In the genomic region with DNA sequence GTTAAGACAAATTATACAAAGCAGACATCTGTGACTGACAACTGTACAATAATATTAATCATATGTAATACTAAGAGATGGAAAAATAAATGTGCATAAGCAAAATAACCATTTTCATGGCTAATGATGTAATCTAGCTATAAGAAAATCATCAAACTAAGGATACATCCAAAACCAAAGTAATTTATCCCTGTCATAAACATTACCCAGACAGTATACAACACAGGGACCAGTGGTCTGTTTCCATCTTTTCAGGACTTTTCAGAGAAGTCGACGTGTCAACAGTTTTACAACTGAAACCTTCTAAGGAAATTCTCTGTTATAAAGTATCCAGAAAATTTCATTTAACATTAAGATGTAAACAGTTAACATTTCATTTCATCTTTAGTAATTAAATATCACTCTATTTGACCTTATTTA, we compare ENCODE assay signal across 23 cellular contexts. TPM values are rescaled to one million over a fixed set of nuclear protein-coding genes. Genes with fewer than 3 reads are reported as not detected.
DNase-seq lines count a peak whose midpoint lies in the region; ATAC-seq, FAIRE-seq and TF ChIP-seq lines count a peak whose summit lies in the region.
"Had no signal": no experiment of that assay in that cellular context is flagged by ENCODE, and none has a peak within 500 bp of the region (broad histone marks: within the 10 kb centered on the region; RNA-seq: fewer than 3 reads in every experiment).

No MANE protein-coding gene starts in this region.

- H3K27ac ChIP-seq in keratinocyte (ENCODE audit: control insufficient read depth, insufficient read depth, low read length) (no peak overlapping the region), spleen (no peak overlapping the region)
- H3K27ac ChIP-seq: ascending aorta, BLaER1, heart right ventricle, SJSA1 had no signal

- H3K27ac Mint-ChIP-seq in HFFc6 = peak overlapping the region; percentile 86
- H3K27ac Mint-ChIP-seq: activated naive CD4-positive, alpha-beta T cell treated with anti-CD3 and anti-CD28 coated beads, Interleukin-2, amount 50 U/mL, for 72 hours; nephron progenitor cell had no signal

- DNase-seq in HFFc6 (peak; percentile 50), dedifferentiated amniotic fluid mesenchymal stem cell (ENCODE audit: extremely low spot score) (peak; percentile 49), keratinocyte (ENCODE audit: low read depth, low spot score) (peak; percentile 23), left ventricle myocardium superior (no peak), iPS-NIHi11 (ENCODE audit: low spot score) (no peak), AG08395 (ENCODE audit: low spot score) (no peak), spleen (no peak)
- DNase-seq: activated CD4-positive, alpha-beta T cell treated with anti-CD3 and anti-CD28 coated beads, Interleukin-2, amount 50 U/mL, for 1 hour; DND-41; effector memory CD4-positive, alpha-beta T cell; esophagus squamous epithelium; heart right ventricle; midbrain; NCI-H1105 treated with DMSO at 0.1 percent for 48 hours; nephron progenitor cell; NK-92 treated with Interleukin-12 subunit alpha and Interleukin-12 subunit beta, amount 100 ng/mL, for 24 hours; posterior cingulate gyrus; stimulated activated CD4-positive, alpha-beta T cell treated with anti-CD3 and anti-CD28 coated beads, Interleukin-1b, Interleukin-23, amount 100 ng/mL, for 48 hours had no signal

- no peak for TF ChIP-seq POLR2A in spleen (IDR thresholded peaks at IDR 0.05)

- dilution Hi-C loops in keratinocyte (cut with MboI; ENCODE audit: extremely low pct_ligation_motif_present, low sequenced_read_pairs) = no loop called here

- H3K79me2 ChIP-seq in keratinocyte (ENCODE audit: control insufficient read depth, insufficient read depth, low read length) = no peaks in the 10 kb centered on the region

- H3K4me3 ChIP-seq in keratinocyte (ENCODE audit: control insufficient read depth in 2 of 3, extremely low read depth in 1 of 3, insufficient read depth in 2 of 3, low read depth in 1 of 3, low read length in 3 of 3) (no peak overlapping the region), spleen (no peak overlapping the region)
- H3K4me3 ChIP-seq: ascending aorta, BLaER1, esophagus squamous epithelium, heart right ventricle, SJSA1 had no signal

- no peaks in the 10 kb centered on the region for H3K9me1 ChIP-seq in keratinocyte (ENCODE audit: control insufficient read depth, extremely low read depth, insufficient read depth, low read length)

- no peak overlapping the region for H2AFZ ChIP-seq in keratinocyte (ENCODE audit: control insufficient read depth, low read length)

- intact Hi-C loops in left ventricle myocardium superior (cut with micrococcal nuclease) (no loop called here), spleen (cut with DNase I; ENCODE audit: low total_unique reads) (loop anchor here (10.0 kb wide), 1 partner anchor 73 kb away; no protein-coding TSS in a partner anchor)

- no peak for ATAC-seq in left ventricle myocardium superior
- ATAC-seq: activated naive CD4-positive, alpha-beta T cell treated with anti-CD3 and anti-CD28 coated beads, Interleukin-2, amount 50 U/mL, for 72 hours; left lobe of liver had no signal

- peak overlapping the region; percentile 90 for H3K4me3 Mint-ChIP-seq in HFFc6
- H3K4me3 Mint-ChIP-seq: nephron progenitor cell had no signal

- H3K27me3 ChIP-seq in keratinocyte (ENCODE audit: control insufficient read depth, extremely low read depth, insufficient read depth, low read length) = no peaks in the 10 kb centered on the region
- H3K27me3 ChIP-seq in spleen (replicated peaks in 1 of 7) = no peaks in the 10 kb centered on the region
- H3K27me3 ChIP-seq: ascending aorta, BLaER1, esophagus squamous epithelium, heart right ventricle, SJSA1 had no signal

- peaks cover 90% of the 10 kb centered on the region for H3K36me3 Mint-ChIP-seq in HFFc6 (ENCODE audit: low read depth)
- H3K36me3 Mint-ChIP-seq: activated naive CD4-positive, alpha-beta T cell treated with anti-CD3 and anti-CD28 coated beads, Interleukin-2, amount 50 U/mL, for 72 hours had no signal

- no peaks in the 10 kb centered on the region for H3K4me1 ChIP-seq in keratinocyte (ENCODE audit: control insufficient read depth, extremely low read depth, insufficient read depth, low read length)
- H3K4me1 ChIP-seq in spleen = peaks cover 0 to 23% (median 0%) of the 10 kb centered on the region in 6 donors
- H3K4me1 ChIP-seq: ascending aorta, BLaER1 had no signal

- peaks cover 69% of the 10 kb centered on the region for H4K20me1 ChIP-seq in keratinocyte (ENCODE audit: control insufficient read depth, extremely low read depth, insufficient read depth, low read length)
- H4K20me1 ChIP-seq: BLaER1 had no signal

- no peak overlapping the region for H3K4me2 ChIP-seq in keratinocyte (ENCODE audit: control insufficient read depth, extremely low read depth, insufficient read depth, low read depth, low read length)
- H3K4me2 ChIP-seq: BLaER1 had no signal

- peaks cover 89% of the 10 kb centered on the region for H3K9me3 Mint-ChIP-seq in HFFc6
- H3K9me3 Mint-ChIP-seq: activated naive CD4-positive, alpha-beta T cell treated with anti-CD3 and anti-CD28 coated beads, Interleukin-2, amount 50 U/mL, for 72 hours; nephron progenitor cell had no signal

- H3K36me3 ChIP-seq in keratinocyte (ENCODE audit: control insufficient read depth in 2 of 2, extremely low read depth in 1 of 2, insufficient read depth in 2 of 2, low read length in 2 of 2) (peaks cover 44 to 71% of the 10 kb centered on the region in 2 experiments), spleen (peaks cover 0 to 98% (median 6%) of the 10 kb centered on the region in 6 donors)
- H3K36me3 ChIP-seq: BLaER1 had no signal

- WGBS in spleen, 5 donors = 81 to 95% (median 92%) methylated on average over 2 of the region's 2 CpGs

- TF ChIP-seq CTCF in HFFc6 (IDR thresholded peaks at IDR 0.05) (no peak), keratinocyte (optimal IDR thresholded peaks at IDR 0.05 in 1 of 3, IDR thresholded peaks at IDR 0.05 in 1 of 3, conservative IDR thresholded peaks at IDR 0.05 in 1 of 3; ENCODE audit: extremely low read depth in 1 of 3, insufficient read depth in 2 of 3, low read length in 3 of 3) (no peak), spleen (IDR thresholded peaks at IDR 0.05 in 8 of 11, conservative IDR thresholded peaks at IDR 0.05 in 3 of 11) (no peak)

- H3K27me3 Mint-ChIP-seq in HFFc6 (ENCODE audit: insufficient read depth) = peaks cover 94% of the 10 kb centered on the region

- peaks cover 88% of the 10 kb centered on the region for H3K4me1 Mint-ChIP-seq in HFFc6 (ENCODE audit: low read depth)
- H3K4me1 Mint-ChIP-seq: nephron progenitor cell had no signal

- FAIRE-seq in keratinocyte (lab: Jason Lieb, UNC) = no peak

- no peak overlapping the region for H3K9ac ChIP-seq in keratinocyte (ENCODE audit: control insufficient read depth, extremely low read depth, insufficient read depth, low read length)
- H3K9ac ChIP-seq: BLaER1 had no signal

- H3K9me3 ChIP-seq in keratinocyte (ENCODE audit: control insufficient read depth, low read depth, low read length) = no peaks in the 10 kb centered on the region
- no peaks in the 10 kb centered on the region for H3K9me3 ChIP-seq in spleen
- H3K9me3 ChIP-seq: ascending aorta, BLaER1, esophagus squamous epithelium, heart right ventricle, SJSA1 had no signal

RNA-seq across cellular contexts. Expression of a gene that starts 11.0 kb away (rescaled TPM):
- 1,000 to 10,000 TPM; 7,606 to 9,130 (median 7,816) TPM for total RNA-seq in HFFc6 (2021; fragmentation: NEBNext Ultra II Directional; extraction: Animal tissue kit (Norgen Biotek cat#: 25700))
- polyA plus RNA-seq in keratinocyte = 585 to 1,976 TPM (median 789 TPM) in 3 replicates
- 224 TPM for polyA plus RNA-seq in keratinocyte (2011; ENCODE audit: low read depth)
- polyA plus RNA-seq in keratinocyte (2011; cell fraction: cytosol; rRNA removed) = 250 and 267 TPM in 2 replicates
- 2,729 and 2,799 TPM in 2 replicates for polyA plus RNA-seq in keratinocyte (2011; cell fraction: nucleus; rRNA removed)
- 152 and 2,223 TPM in 2 replicates for polyA plus RNA-seq in keratinocyte (2012; ENCODE audit: low replicate concordance)
- 2,799 to 14,102 TPM (median 5,100 TPM) in 3 replicates for polyA minus RNA-seq in keratinocyte
- polyA minus RNA-seq in keratinocyte (2011; cell fraction: cytosol; rRNA and poly(A)+ RNA removed) = 2,733 TPM
- 7,793 and 10,292 TPM in 2 replicates for polyA minus RNA-seq in keratinocyte (2011; cell fraction: nucleus; rRNA and poly(A)+ RNA removed)
- total RNA-seq in left ventricle myocardium superior = 29.5 TPM
- total RNA-seq in spleen = 1,000 to 10,000 TPM in 1 of 7 donors, 100 to 1,000 TPM in 6; 156 to 1,022 (median 509) TPM
- 10 to 100 TPM in 2 of 3 donors, 1 to 10 TPM in 1; 8.4 to 18.4 (median 17.2) TPM for polyA plus RNA-seq in spleen

Comparison
In these comparisons a context has a peak if more than half of its experiments do, and no peak if none do; other contexts are left out.
1. DNase-seq: peak in HFFc6 (single experiment), dedifferentiated amniotic fluid mesenchymal stem cell (single experiment) and keratinocyte (single experiment); none in left ventricle myocardium superior (single experiment), iPS-NIHi11 (single experiment), AG08395 (single experiment) and spleen (single experiment).
2. RNA of a gene that starts 11.0 kb away (total RNA-seq): 7,606 to 9,130 TPM in HFFc6; 156 to 1,022 TPM in spleen and 29.5 TPM in left ventricle myocardium superior (single experiment); every median in the first group is over 4 times any median in the second.